Comparison of ENCODE assay signal across 1 cellular context in genomic region chr7:75876126-75876881, GRCh38.
TF ChIP-seq lines count a peak whose summit lies in the region.

No MANE protein-coding gene starts in this region.

TF ChIP-seq in GM23338, 12 proteins besides CTCF, POLR2A, EP300 and RAD21:
- TF ChIP-seq ETS1 (IDR thresholded peaks at IDR 0.05) (no peak), NANOG (IDR thresholded peaks at IDR 0.05; ENCODE audit: borderline replicate concordance) (no peak), REST (IDR thresholded peaks at IDR 0.05; ENCODE audit: unreplicated experiment) (no peak), ZNF114 (CRISPR knock-in tag; IDR thresholded peaks at IDR 0.05) (no peak), CREB1 (CRISPR knock-in tag; IDR thresholded peaks at IDR 0.05; ENCODE audit: low read depth) (no peak), EZH2phosphoT487 (IDR thresholded peaks at IDR 0.05; ENCODE audit: unreplicated experiment) (no peak), POLR2AphosphoS5 (IDR thresholded peaks at IDR 0.05; ENCODE audit: low read depth) (no peak), STAT1 (IDR thresholded peaks at IDR 0.05; ENCODE audit: unreplicated experiment) (no peak), EZH2 (IDR thresholded peaks at IDR 0.05; ENCODE audit: low read depth, unreplicated experiment) (no peak), JUNB (IDR thresholded peaks at IDR 0.05; ENCODE audit: unreplicated experiment) (no peak), ZNF331 (CRISPR knock-in tag; IDR thresholded peaks at IDR 0.05; ENCODE audit: low read depth) (no peak)
- TF ChIP-seq, protein P1, sequence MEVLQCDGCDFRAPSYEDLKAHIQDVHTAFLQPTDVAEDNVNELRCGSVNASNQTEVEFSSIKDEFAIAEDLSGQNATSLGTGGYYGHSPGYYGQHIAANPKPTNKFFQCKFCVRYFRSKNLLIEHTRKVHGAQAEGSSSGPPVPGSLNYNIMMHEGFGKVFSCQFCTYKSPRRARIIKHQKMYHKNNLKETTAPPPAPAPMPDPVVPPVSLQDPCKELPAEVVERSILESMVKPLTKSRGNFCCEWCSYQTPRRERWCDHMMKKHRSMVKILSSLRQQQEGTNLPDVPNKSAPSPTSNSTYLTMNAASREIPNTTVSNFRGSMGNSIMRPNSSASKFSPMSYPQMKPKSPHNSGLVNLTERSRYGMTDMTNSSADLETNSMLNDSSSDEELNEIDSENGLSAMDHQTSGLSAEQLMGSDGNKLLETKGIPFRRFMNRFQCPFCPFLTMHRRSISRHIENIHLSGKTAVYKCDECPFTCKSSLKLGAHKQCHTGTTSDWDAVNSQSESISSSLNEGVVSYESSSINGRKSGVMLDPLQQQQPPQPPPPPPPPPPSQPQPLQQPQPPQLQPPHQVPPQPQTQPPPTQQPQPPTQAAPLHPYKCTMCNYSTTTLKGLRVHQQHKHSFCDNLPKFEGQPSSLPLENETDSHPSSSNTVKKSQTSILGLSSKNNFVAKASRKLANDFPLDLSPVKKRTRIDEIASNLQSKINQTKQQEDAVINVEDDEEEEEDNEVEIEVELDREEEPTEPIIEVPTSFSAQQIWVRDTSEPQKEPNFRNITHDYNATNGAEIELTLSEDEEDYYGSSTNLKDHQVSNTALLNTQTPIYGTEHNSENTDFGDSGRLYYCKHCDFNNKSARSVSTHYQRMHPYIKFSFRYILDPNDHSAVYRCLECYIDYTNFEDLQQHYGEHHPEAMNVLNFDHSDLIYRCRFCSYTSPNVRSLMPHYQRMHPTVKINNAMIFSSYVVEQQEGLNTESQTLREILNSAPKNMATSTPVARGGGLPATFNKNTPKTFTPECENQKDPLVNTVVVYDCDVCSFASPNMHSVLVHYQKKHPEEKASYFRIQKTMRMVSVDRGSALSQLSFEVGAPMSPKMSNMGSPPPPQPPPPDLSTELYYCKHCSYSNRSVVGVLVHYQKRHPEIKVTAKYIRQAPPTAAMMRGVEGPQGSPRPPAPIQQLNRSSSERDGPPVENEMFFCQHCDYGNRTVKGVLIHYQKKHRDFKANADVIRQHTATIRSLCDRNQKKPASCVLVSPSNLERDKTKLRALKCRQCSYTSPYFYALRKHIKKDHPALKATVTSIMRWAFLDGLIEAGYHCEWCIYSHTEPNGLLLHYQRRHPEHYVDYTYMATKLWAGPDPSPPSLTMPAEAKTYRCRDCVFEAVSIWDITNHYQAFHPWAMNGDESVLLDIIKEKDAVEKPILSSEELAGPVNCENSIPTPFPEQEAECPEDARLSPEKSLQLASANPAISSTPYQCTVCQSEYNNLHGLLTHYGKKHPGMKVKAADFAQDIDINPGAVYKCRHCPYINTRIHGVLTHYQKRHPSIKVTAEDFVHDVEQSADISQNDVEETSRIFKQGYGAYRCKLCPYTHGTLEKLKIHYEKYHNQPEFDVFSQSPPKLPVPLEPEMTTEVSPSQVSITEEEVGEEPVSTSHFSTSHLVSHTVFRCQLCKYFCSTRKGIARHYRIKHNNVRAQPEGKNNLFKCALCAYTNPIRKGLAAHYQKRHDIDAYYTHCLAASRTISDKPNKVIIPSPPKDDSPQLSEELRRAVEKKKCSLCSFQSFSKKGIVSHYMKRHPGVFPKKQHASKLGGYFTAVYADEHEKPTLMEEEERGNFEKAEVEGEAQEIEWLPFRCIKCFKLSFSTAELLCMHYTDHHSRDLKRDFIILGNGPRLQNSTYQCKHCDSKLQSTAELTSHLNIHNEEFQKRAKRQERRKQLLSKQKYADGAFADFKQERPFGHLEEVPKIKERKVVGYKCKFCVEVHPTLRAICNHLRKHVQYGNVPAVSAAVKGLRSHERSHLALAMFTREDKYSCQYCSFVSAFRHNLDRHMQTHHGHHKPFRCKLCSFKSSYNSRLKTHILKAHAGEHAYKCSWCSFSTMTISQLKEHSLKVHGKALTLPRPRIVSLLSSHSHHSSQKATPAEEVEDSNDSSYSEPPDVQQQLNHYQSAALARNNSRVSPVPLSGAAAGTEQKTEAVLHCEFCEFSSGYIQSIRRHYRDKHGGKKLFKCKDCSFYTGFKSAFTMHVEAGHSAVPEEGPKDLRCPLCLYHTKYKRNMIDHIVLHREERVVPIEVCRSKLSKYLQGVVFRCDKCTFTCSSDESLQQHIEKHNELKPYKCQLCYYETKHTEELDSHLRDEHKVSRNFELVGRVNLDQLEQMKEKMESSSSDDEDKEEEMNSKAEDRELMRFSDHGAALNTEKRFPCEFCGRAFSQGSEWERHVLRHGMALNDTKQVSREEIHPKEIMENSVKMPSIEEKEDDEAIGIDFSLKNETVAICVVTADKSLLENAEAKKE (CRISPR knock-in tag; IDR thresholded peaks at IDR 0.05) = no peak
